Comparison of ENCODE assay signal across 8 cellular contexts in genomic region chr12:123271182-123271491, GRCh38. TPM values are rescaled to one million over a fixed set of nuclear protein-coding genes. Genes with fewer than 3 reads are reported as not detected.
DNase-seq lines count a peak whose midpoint lies in the region; ATAC-seq and TF ChIP-seq lines count a peak whose summit lies in the region.

No MANE protein-coding gene starts in this region.

- no peaks in the 10 kb centered on the region for H3K9me3 Mint-ChIP-seq in endothelial cell (ENCODE audit: unreplicated experiment)

- DNase-seq in SKM-1 treated with dmso at 0.1 percent for 144 hours (lab: John Stamatoyannopoulos, UW; ENCODE audit: unreplicated experiment) (peak; percentile 16), SKM-1 (lab: John Stamatoyannopoulos, UW; ENCODE audit: unreplicated experiment) (no peak), NCI-H748 treated with DMSO at 0.1 percent for 48 hours (lab: John Stamatoyannopoulos, UW) (peak; percentile 14), endothelial cell (ENCODE audit: low spot score) (peak; percentile 79), middle frontal gyrus (ENCODE audit: extremely low spot score, low spot score) (peak; percentile 36)
- DNase-seq in activated CD8-positive, alpha-beta memory T cell treated with anti-CD3 and anti-CD28 coated beads for 4 hours (ENCODE audit: low read depth in 2 of 2) = peak; percentile 42 to 43
- peak; percentile 53 for DNase-seq in stimulated activated CD8-positive, alpha-beta memory T cell treated with anti-CD3 and anti-CD28 coated beads, Interleukin-4, amount 100 ng/mL, for 24 hours (ENCODE audit: low read depth)

- peak; percentile 45 for ATAC-seq in HG03039 (IDR thresholded peaks at IDR 0.05; ENCODE audit: unreplicated experiment)

- H3K36me3 Mint-ChIP-seq in endothelial cell (ENCODE audit: low read depth, unreplicated experiment) = peaks cover 3% of the 10 kb centered on the region

- peak; percentile 54 for TF ChIP-seq CTCF in endothelial cell (IDR thresholded peaks at IDR 0.05; ENCODE audit: unreplicated experiment)

- peaks cover 10% of the 10 kb centered on the region for H3K27me3 Mint-ChIP-seq in endothelial cell (ENCODE audit: unreplicated experiment)

- no peak overlapping the region for H3K4me3 Mint-ChIP-seq in endothelial cell (ENCODE audit: unreplicated experiment)

- no peak overlapping the region for H3K27ac Mint-ChIP-seq in endothelial cell (ENCODE audit: unreplicated experiment)

- H3K4me1 Mint-ChIP-seq in endothelial cell (ENCODE audit: unreplicated experiment) = peaks cover 20% of the 10 kb centered on the region

RNA-seq across cellular contexts. Expression of gene CDK2AP1, which starts 0.5 kb away (rescaled TPM):
- 145 TPM for total RNA-seq in endothelial cell (ENCODE audit: unreplicated experiment)

RNA-seq across cellular contexts. Expression of gene MTRFR, which starts 37.9 kb away (rescaled TPM):
- total RNA-seq in endothelial cell (ENCODE audit: unreplicated experiment) = 11.6 TPM

RNA-seq across cellular contexts. Expression of gene MPHOSPH9, which starts 38.2 kb away (rescaled TPM):
- total RNA-seq in endothelial cell (ENCODE audit: unreplicated experiment) = 30.1 TPM
